9 cellular contexts compared by ENCODE assay signal in genomic region chr17:40329981-40330794, GRCh38. TPM values are rescaled to one million over a fixed set of nuclear protein-coding genes. Genes with fewer than 3 reads are reported as not detected.
DNase-seq lines count a peak whose midpoint lies in the region; ATAC-seq and TF ChIP-seq lines count a peak whose summit lies in the region.
"Had no signal": no experiment of that assay in that cellular context is flagged by ENCODE, and none has a peak within 500 bp of the region (broad histone marks: within the 10 kb centered on the region; RNA-seq: fewer than 3 reads in every experiment).

No MANE protein-coding gene starts in this region.

- WGBS in right lobe of liver (ENCODE audit: insufficient coverage, low coverage, low lambda C conversion rate, missing lambda C conversion rate), result 8% methylated on average over 6 of the region's 9 CpGs
- WGBS in aorta, 2 donors, result 17 to 23% methylated on average over 9 of the region's 9 CpGs

- no peaks in the 10 kb centered on the region for H3K27me3 Mint-ChIP-seq in activated CD4-positive, alpha-beta memory T cell treated with anti-CD3 and anti-CD28 coated beads, Interleukin-2, amount 10 ng/mL, durations not matched to agents 7 days and 5 days
- H3K27me3 Mint-ChIP-seq in Caco-2 (ENCODE audit: insufficient read depth, unreplicated experiment), result no peaks in the 10 kb centered on the region

- H3K4me1 ChIP-seq in BLaER1, result peaks cover 97% of the 10 kb centered on the region
- H3K4me1 ChIP-seq in right lobe of liver, result peaks cover 7 to 100% (median 72%) of the 10 kb centered on the region in 4 donors
- H3K4me1 ChIP-seq in Caco-2, result peaks cover 29% of the 10 kb centered on the region
- peaks cover 0 to 7% of the 10 kb centered on the region in 2 donors for H3K4me1 ChIP-seq in aorta (ENCODE audit: control insufficient read depth in 1 of 2, insufficient read depth in 2 of 2, low read length in 2 of 2)

- H3K4me1 Mint-ChIP-seq in activated CD4-positive, alpha-beta memory T cell treated with anti-CD3 and anti-CD28 coated beads, Interleukin-2, amount 10 ng/mL, durations not matched to agents 7 days and 5 days, result peaks cover 96% of the 10 kb centered on the region
- peaks cover 24% of the 10 kb centered on the region for H3K4me1 Mint-ChIP-seq in Caco-2 (ENCODE audit: low read depth, unreplicated experiment)

- ATAC-seq in right lobe of liver (peak; percentile 2 to 23 (median 12)), HG02981 (IDR thresholded peaks at IDR 0.05; ENCODE audit: unreplicated experiment) (no peak), aorta (ENCODE audit: low FRiP score) (no peak)
- ATAC-seq: left colon had no signal

- peaks cover 61% of the 10 kb centered on the region for H4K20me1 ChIP-seq in BLaER1

- TF ChIP-seq POLR2A in right lobe of liver (IDR thresholded peaks at IDR 0.05), result no peak

- H3K4me2 ChIP-seq in BLaER1, result peak overlapping the region; percentile 87

- TF ChIP-seq CTCF in right lobe of liver (IDR thresholded peaks at IDR 0.05), result no peak
- no peak for TF ChIP-seq CTCF in Caco-2 (IDR thresholded peaks at IDR 0.05; ENCODE audit: insufficient read depth in 1 of 2, low read depth in 1 of 2, low read length in 1 of 2, severe bottlenecking in 1 of 2, unreplicated experiment in 1 of 2)

- peak overlapping the region; percentile 52 for H3K9ac ChIP-seq in BLaER1

- H3K27ac ChIP-seq in BLaER1, result peak overlapping the region; percentile 70
- peak overlapping the region; percentile 34 to 79 (median 73) for H3K27ac ChIP-seq in right lobe of liver
- H3K27ac ChIP-seq in aorta (ENCODE audit: low read depth in 1 of 2, low read length in 2 of 2), result peak overlapping the region in 1 of 2 donors; percentile 17

- POLR2A ChIA-PET in activated CD4-positive, alpha-beta memory T cell treated with anti-CD3 and anti-CD28 coated beads, Interleukin-2, amount 10 ng/mL, durations not matched to agents 7 days and 5 days (lab: Charles Lee), result interaction anchor here (0.8 to 11.4 kb wide), 7 partner anchors 8 to 27 kb away, joined by 3 to 129 read pairs (median 8); no protein-coding TSS in a partner anchor
- POLR2A ChIA-PET in Caco-2 (lab: Charles Lee), result no interaction called here

- peaks cover 66% of the 10 kb centered on the region for H3K36me3 Mint-ChIP-seq in activated CD4-positive, alpha-beta memory T cell treated with anti-CD3 and anti-CD28 coated beads, Interleukin-2, amount 10 ng/mL, durations not matched to agents 7 days and 5 days (ENCODE audit: low read depth)
- H3K36me3 Mint-ChIP-seq in Caco-2 (ENCODE audit: insufficient read depth, unreplicated experiment), result no peaks in the 10 kb centered on the region

- no peaks in the 10 kb centered on the region for H3K27me3 ChIP-seq in BLaER1
- no peaks in the 10 kb centered on the region for H3K27me3 ChIP-seq in right lobe of liver
- no peaks in the 10 kb centered on the region for H3K27me3 ChIP-seq in Caco-2 (replicated peaks; ENCODE audit: control insufficient read depth, insufficient read depth, low read length)
- H3K27me3 ChIP-seq in aorta (ENCODE audit: control insufficient read depth in 1 of 2, insufficient read depth in 2 of 2, low read length in 1 of 2), result no peaks in the 10 kb centered on the region

- peak overlapping the region; percentile 64 for H3K27ac Mint-ChIP-seq in activated CD4-positive, alpha-beta memory T cell treated with anti-CD3 and anti-CD28 coated beads, Interleukin-2, amount 10 ng/mL, durations not matched to agents 7 days and 5 days
- no peak overlapping the region for H3K27ac Mint-ChIP-seq in Caco-2 (ENCODE audit: unreplicated experiment)

- CTCF ChIA-PET in activated CD4-positive, alpha-beta memory T cell treated with anti-CD3 and anti-CD28 coated beads, Interleukin-2, amount 10 ng/mL, durations not matched to agents 7 days and 5 days (lab: Charles Lee), result interaction anchor here (1.5 to 2.2 kb wide), 3 partner anchors 11 to 23 kb away, joined by 6 to 9 read pairs (median 8); no protein-coding TSS in a partner anchor
- CTCF ChIA-PET in Caco-2 (lab: Charles Lee), result interaction anchor here (1.7 kb wide), 1 partner anchor 13 kb away, joined by 4 read pairs; no protein-coding TSS in a partner anchor

- intact Hi-C loops in right lobe of liver (cut with DNase I), result no loop called here
- intact Hi-C loops in Caco-2 (cut with micrococcal nuclease; ENCODE audit: unreplicated experiment), result no loop called here
- intact Hi-C loops in aorta (cut with DNase I), result loop anchor here in 1 of 2 donors (10.0 kb wide), 1 partner anchor 235 kb away; no protein-coding TSS in a partner anchor

- H3K4me3 ChIP-seq in BLaER1, result peak overlapping the region; percentile 22; the same call in 1 of the 2 replicates
- peak overlapping the region in 2 of 3 donors; percentile 0 to 19 for H3K4me3 ChIP-seq in right lobe of liver
- no peak overlapping the region for H3K4me3 ChIP-seq in Caco-2 (ENCODE audit: low read depth, low read length)
- H3K4me3 ChIP-seq in aorta (ENCODE audit: low read length in 2 of 2), result no peak overlapping the region

- H3K4me3 Mint-ChIP-seq in activated CD4-positive, alpha-beta memory T cell treated with anti-CD3 and anti-CD28 coated beads, Interleukin-2, amount 10 ng/mL, durations not matched to agents 7 days and 5 days, result peak overlapping the region; percentile 42
- no peak overlapping the region for H3K4me3 Mint-ChIP-seq in Caco-2 (ENCODE audit: unreplicated experiment)

- H3K9me3 Mint-ChIP-seq in activated CD4-positive, alpha-beta memory T cell treated with anti-CD3 and anti-CD28 coated beads, Interleukin-2, amount 10 ng/mL, durations not matched to agents 7 days and 5 days, result no peaks in the 10 kb centered on the region
- H3K9me3 Mint-ChIP-seq in Caco-2 (ENCODE audit: unreplicated experiment), result no peaks in the 10 kb centered on the region

- H3K36me3 ChIP-seq in BLaER1 (peaks cover 32% of the 10 kb centered on the region), right lobe of liver (no peaks in the 10 kb centered on the region), Caco-2 (ENCODE audit: control insufficient read depth, insufficient read depth, low read length) (peaks cover 1% of the 10 kb centered on the region), aorta (ENCODE audit: control insufficient read depth in 1 of 2, insufficient read depth in 2 of 2, low read length in 1 of 2) (no peaks in the 10 kb centered on the region)

- DNase-seq in KG1 (lab: John Stamatoyannopoulos, UW), result peak; percentile 75
- DNase-seq in activated CD4-positive, alpha-beta memory T cell treated with anti-CD3 and anti-CD28 coated beads, Interleukin-2, amount 10 ng/mL, durations not matched to agents 7 days and 5 days, result peak; percentile 58
- DNase-seq in right lobe of liver, result peak; percentile 89 to 92 (median 92)
- no peak for DNase-seq in middle frontal gyrus (ENCODE audit: extremely low spot score, low spot score)
- DNase-seq in Caco-2, result no peak
- no peak for DNase-seq in aorta

- BruUV-seq in Caco-2 (replicated peaks; lab: Mats Ljungman, UMichigan), result no TSS peak

- no peaks in the 10 kb centered on the region for H3K9me3 ChIP-seq in BLaER1
- H3K9me3 ChIP-seq in right lobe of liver, result no peaks in the 10 kb centered on the region
- no peaks in the 10 kb centered on the region for H3K9me3 ChIP-seq in Caco-2
- H3K9me3 ChIP-seq in aorta (ENCODE audit: control insufficient read depth, low read length), result no peaks in the 10 kb centered on the region

RNA-seq across cellular contexts. Expression of gene RARA, which starts 21.2 kb away (rescaled TPM):
- total RNA-seq in activated CD4-positive, alpha-beta memory T cell treated with anti-CD3 and anti-CD28 coated beads, Interleukin-2, amount 10 ng/mL, durations not matched to agents 7 days and 5 days, result 10 to 100 TPM; 65.2 to 65.5 TPM
- total RNA-seq in right lobe of liver (10 to 100 TPM; 17.7 to 41.9 (median 22.9) TPM), Caco-2 (2022) (26.6 and 27.6 TPM in 2 replicates), aorta (10 to 100 TPM; 52.7 to 88.3 TPM)
- 10 to 100 TPM; 10.6 to 25.6 TPM for polyA plus RNA-seq in aorta

RNA-seq across cellular contexts. Expression of gene GJD3, which starts 34.3 kb away (rescaled TPM):
- total RNA-seq in activated CD4-positive, alpha-beta memory T cell treated with anti-CD3 and anti-CD28 coated beads, Interleukin-2, amount 10 ng/mL, durations not matched to agents 7 days and 5 days, result not detected
- total RNA-seq in right lobe of liver, result under 1 TPM in 5 of 6 experiments, not detected in 1; 0.22 to 0.78 (median 0.37) TPM
- total RNA-seq in Caco-2 (2022), result not detected in 2 replicates
- total RNA-seq in aorta, result 1 to 10 TPM; 1.8 to 2.2 TPM
- not detected for polyA plus RNA-seq in aorta

RNA-seq across cellular contexts. Expression of gene CDC6, which starts 42.5 kb away (rescaled TPM):
- total RNA-seq in activated CD4-positive, alpha-beta memory T cell treated with anti-CD3 and anti-CD28 coated beads, Interleukin-2, amount 10 ng/mL, durations not matched to agents 7 days and 5 days, result 10 to 100 TPM; 67.5 to 69.9 TPM
- total RNA-seq in right lobe of liver, result 1 to 10 TPM in 5 of 6 experiments, under 1 TPM in 1; 0.42 to 9.1 (median 3.1) TPM
- total RNA-seq in Caco-2 (2022), result 86.1 and 96.4 TPM in 2 replicates
- total RNA-seq in aorta, result 1 to 10 TPM; 1.7 to 2.5 TPM
- polyA plus RNA-seq in aorta, result 1 to 10 TPM in 1 of 2 donors, under 1 TPM in 1; 0.38 to 1.6 TPM

Comparison
In these comparisons a context has a peak if more than half of its experiments do, and no peak if none do; other contexts are left out.
1. H3K4me3 ChIP-seq: peak in BLaER1 (single experiment) and right lobe of liver (2 of 3); none in Caco-2 (single experiment) and aorta (0 of 2).
2. DNase-seq: peak in KG1 (single experiment), activated CD4-positive, alpha-beta memory T cell treated with anti-CD3 and anti-CD28 coated beads, Interleukin-2, amount 10 ng/mL, durations not matched to agents 7 days and 5 days (single experiment) and right lobe of liver (3 of 3); none in middle frontal gyrus (single experiment), Caco-2 (0 of 2) and aorta (0 of 2).
3. ATAC-seq: peak in right lobe of liver (4 of 4); none in HG02981 (single experiment) and aorta (single experiment).